8 cellular contexts compared by ENCODE assay signal in genomic region chr10:62019685-62020361, GRCh38.
A peak's percentile ranks its signal among the peaks of the same experiment; 100 is the strongest.
DNase-seq lines count a peak whose midpoint lies in the region; ATAC-seq, FAIRE-seq and TF ChIP-seq lines count a peak whose summit lies in the region.

No MANE protein-coding gene starts in this region.

- CTCF ChIA-PET in CD4-positive, alpha-beta T cell (lab: Charles Lee): interaction anchor here (0.9 to 2.0 kb wide), 2 partner anchors 19 to 122 kb away, joined by 3 to 7 read pairs; no protein-coding TSS in a partner anchor

- peaks cover 25% of the 10 kb centered on the region for H3K36me3 ChIP-seq in OCI-LY1 (ENCODE audit: insufficient read depth, low read length)
- H3K36me3 ChIP-seq in duodenal mucosa (ENCODE audit: control insufficient read depth in 1 of 2, insufficient read depth in 2 of 2, low read length in 2 of 2): no peaks in the 10 kb centered on the region
- no peaks in the 10 kb centered on the region for H3K36me3 ChIP-seq in trophoblast cell (ENCODE audit: control insufficient read depth in 1 of 2, insufficient read depth in 2 of 2, low read length in 2 of 2)

- peak overlapping the region; percentile 74 for H4K91ac ChIP-seq in trophoblast cell (ENCODE audit: low read depth, low read length)

- H3K4me1 Mint-ChIP-seq in CD4-positive, alpha-beta T cell (ENCODE audit: low read depth): peaks cover 83% of the 10 kb centered on the region

- no peaks in the 10 kb centered on the region for H3K9me3 ChIP-seq in CD4-positive, alpha-beta T cell (ENCODE audit: control insufficient read depth, low read length)
- H3K9me3 ChIP-seq in OCI-LY1 (ENCODE audit: low read length) (peaks cover 6% of the 10 kb centered on the region), duodenal mucosa (ENCODE audit: control insufficient read depth in 1 of 2, low read length in 2 of 2) (no peaks in the 10 kb centered on the region), trophoblast cell (ENCODE audit: insufficient read depth, low read depth, low read length) (no peaks in the 10 kb centered on the region)

- H2BK5ac ChIP-seq in trophoblast cell (ENCODE audit: low read depth, low read length, poor library complexity): peak overlapping the region; percentile 72

- peaks cover 5% of the 10 kb centered on the region for H3K79me1 ChIP-seq in trophoblast cell (ENCODE audit: low read length)

- H3K4me3 ChIP-seq in OCI-LY1 (ENCODE audit: low read depth, low read length, poor library complexity, severe bottlenecking) (no peak overlapping the region), duodenal mucosa (ENCODE audit: low read depth in 1 of 2, low read length in 2 of 2) (no peak overlapping the region), trophoblast cell (ENCODE audit: low read depth, low read length) (no peak overlapping the region)

- WGBS in trophoblast cell (ENCODE audit: extremely low coverage, insufficient coverage, insufficient read length): no CpG with 5 or more reads among the region's 6 CpGs

- H4K8ac ChIP-seq in trophoblast cell (ENCODE audit: low read depth, low read length): peak overlapping the region; percentile 48

- no peak overlapping the region for H4K12ac ChIP-seq in trophoblast cell (ENCODE audit: low read depth, low read length)

- H3K4me2 ChIP-seq in OCI-LY1 (ENCODE audit: low read length) (peak overlapping the region; percentile 48), trophoblast cell (ENCODE audit: low read length) (no peak overlapping the region)

- no peak overlapping the region for H3K27ac ChIP-seq in CD4-positive, alpha-beta T cell (ENCODE audit: low read depth, low read length)
- H3K27ac ChIP-seq in OCI-LY1 (ENCODE audit: low read depth, low read length, poor library complexity, severe bottlenecking): peak overlapping the region; percentile 92
- peak overlapping the region; percentile 37 for H3K27ac ChIP-seq in duodenal mucosa (ENCODE audit: low read depth, low read length)
- peak overlapping the region; percentile 21 for H3K27ac ChIP-seq in trophoblast cell (ENCODE audit: low read depth, low read length)

- H3K23ac ChIP-seq in trophoblast cell (ENCODE audit: low read length): no peak overlapping the region

- no peak overlapping the region for H3K4me3 Mint-ChIP-seq in CD4-positive, alpha-beta T cell

- no peaks in the 10 kb centered on the region for H3F3A ChIP-seq in OCI-LY1 (ENCODE audit: insufficient read depth, low read length)

- ATAC-seq in CD4-positive, alpha-beta T cell (ENCODE audit: poor library complexity): no peak
- ATAC-seq in GM21390 (IDR thresholded peaks at IDR 0.05; ENCODE audit: unreplicated experiment) (no peak), GM21619 (IDR thresholded peaks at IDR 0.05; ENCODE audit: unreplicated experiment) (no peak)

- H3K9ac ChIP-seq in OCI-LY1 (ENCODE audit: low read length) (peak overlapping the region; percentile 46), duodenal mucosa (ENCODE audit: low read depth in 1 of 2, low read length in 2 of 2) (peak overlapping the region in 1 of 2 donors; percentile 20), trophoblast cell (ENCODE audit: low read length) (no peak overlapping the region)

- no peak for TF ChIP-seq CTCF in CD4-positive, alpha-beta T cell (IDR thresholded peaks at IDR 0.05)
- no peak for TF ChIP-seq CTCF in OCI-LY1 (IDR thresholded peaks at IDR 0.05; ENCODE audit: low read length)

- H2AFZ ChIP-seq in OCI-LY1 (ENCODE audit: low read length): no peak overlapping the region
- no peak overlapping the region for H2AFZ ChIP-seq in trophoblast cell (ENCODE audit: insufficient read depth, low read length, poor library complexity)

- FAIRE-seq in urothelium cell line (lab: Jason Lieb, UNC): no peak

- no peaks in the 10 kb centered on the region for H3K27me3 Mint-ChIP-seq in CD4-positive, alpha-beta T cell

- peaks cover 6% of the 10 kb centered on the region for H3K36me3 Mint-ChIP-seq in CD4-positive, alpha-beta T cell (ENCODE audit: low read depth)

- peak overlapping the region; percentile 46 for H3K18ac ChIP-seq in trophoblast cell (ENCODE audit: low read length)

- H2BK12ac ChIP-seq in trophoblast cell (ENCODE audit: low read length): peak overlapping the region; percentile 24

- H3K27me3 ChIP-seq in CD4-positive, alpha-beta T cell (ENCODE audit: control insufficient read depth, insufficient read depth, low read length): no peaks in the 10 kb centered on the region
- H3K27me3 ChIP-seq in OCI-LY1 (ENCODE audit: insufficient read depth, low read length) (no peaks in the 10 kb centered on the region), duodenal mucosa (ENCODE audit: control insufficient read depth in 1 of 2, insufficient read depth in 2 of 2, low read length in 2 of 2) (no peaks in the 10 kb centered on the region), trophoblast cell (ENCODE audit: insufficient read depth, low read length) (no peaks in the 10 kb centered on the region)

- peaks cover 11% of the 10 kb centered on the region; the same call in 1 of the 2 replicates for H3K79me2 ChIP-seq in OCI-LY1 (ENCODE audit: insufficient read depth, low read length)
- no peaks in the 10 kb centered on the region for H3K79me2 ChIP-seq in trophoblast cell (ENCODE audit: control insufficient read depth, insufficient read depth, low read length, poor library complexity)

- no peak for DNase-seq in CD4-positive, alpha-beta T cell
- no peak for DNase-seq in trophoblast cell
- no peak for DNase-seq in NCI-H2029 treated with DMSO at 0.1 percent for 48 hours (lab: John Stamatoyannopoulos, UW)
- DNase-seq in urothelium cell line (ENCODE audit: low spot score): no peak

- POLR2A ChIA-PET in CD4-positive, alpha-beta T cell (lab: Charles Lee): interaction anchor here (1.2 kb wide), 1 partner anchor 9 kb away, joined by 5 read pairs; no protein-coding TSS in a partner anchor

- H2AK5ac ChIP-seq in trophoblast cell (ENCODE audit: low read length): peak overlapping the region; percentile 47

- H3K9me3 Mint-ChIP-seq in CD4-positive, alpha-beta T cell: no peaks in the 10 kb centered on the region

- no peaks in the 10 kb centered on the region for H3K9me2 ChIP-seq in OCI-LY1 (ENCODE audit: low read depth, low read length)

- H4K20me1 ChIP-seq in OCI-LY1 (ENCODE audit: insufficient read depth, low read length): no peaks in the 10 kb centered on the region

- peak overlapping the region; percentile 48 for H3K14ac ChIP-seq in trophoblast cell (ENCODE audit: low read length)

- peaks cover 70% of the 10 kb centered on the region for H3K4me1 ChIP-seq in OCI-LY1 (ENCODE audit: insufficient read depth, low read length, severe bottlenecking)
- H3K4me1 ChIP-seq in duodenal mucosa (ENCODE audit: control insufficient read depth in 1 of 2, insufficient read depth in 2 of 2, low read length in 2 of 2): peaks cover 55 to 86% of the 10 kb centered on the region in 2 donors
- peaks cover 2 to 5% of the 10 kb centered on the region in 2 experiments for H3K4me1 ChIP-seq in trophoblast cell (ENCODE audit: control insufficient read depth in 1 of 2, insufficient read depth in 2 of 2, low read length in 2 of 2)

- intact Hi-C loops in CD4-positive, alpha-beta T cell (cut with DNase I, micrococcal nuclease): no loop called here

- no peak overlapping the region for H2BK120ac ChIP-seq in trophoblast cell (ENCODE audit: insufficient read depth, low read length, poor library complexity)

- H3K27ac Mint-ChIP-seq in CD4-positive, alpha-beta T cell: peak overlapping the region; percentile 3

- no peak overlapping the region for H3K4ac ChIP-seq in trophoblast cell (ENCODE audit: low read depth, low read length)
